In the genomic region with DNA sequence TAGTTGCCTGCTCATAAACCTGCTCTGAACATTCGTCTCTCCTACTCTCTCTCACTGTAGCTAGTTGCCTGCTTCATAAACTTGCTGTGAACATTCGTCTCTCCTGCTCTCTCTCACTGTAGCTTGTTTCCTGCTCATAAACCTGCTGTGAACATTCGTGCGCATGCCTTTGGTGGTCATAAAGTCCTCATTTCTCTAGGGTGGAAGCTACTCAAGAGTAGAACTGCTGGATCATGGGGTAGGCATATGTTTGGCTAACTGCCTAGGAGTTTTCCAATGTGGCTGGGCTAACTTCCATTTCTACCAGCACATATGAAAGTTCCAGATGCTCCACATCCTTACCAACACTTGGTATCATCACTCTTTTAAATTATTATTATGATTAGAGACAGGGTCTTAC, we compare ENCODE assay signal across 17 cellular contexts.
DNase-seq lines count a peak whose midpoint lies in the region; ATAC-seq, FAIRE-seq and TF ChIP-seq lines count a peak whose summit lies in the region.
"Had no signal": no experiment of that assay in that cellular context is flagged by ENCODE, and none has a peak within 500 bp of the region (broad histone marks: within the 10 kb centered on the region; RNA-seq: fewer than 3 reads in every experiment).

No MANE protein-coding gene starts in this region.

- no peak for TF ChIP-seq POLR2A in GM12878 (IDR thresholded peaks at IDR 0.05; ENCODE audit: low read depth, low read length)

- DNase-seq in GM04504 (ENCODE audit: low read depth) = peak; percentile 62
- no peak for DNase-seq in GM12878 (ENCODE audit: low read depth, low spot score)
- no peak for DNase-seq in naive thymus-derived CD4-positive, alpha-beta T cell
- DNase-seq in D721Med (ENCODE audit: insufficient read length, low spot score) = no peak
- DNase-seq in MV-4-11 (lab: John Stamatoyannopoulos, UW) = no peak
- DNase-seq: ACHN, GDM1, NCI-H1417, NCI-H1930, NCI-H226, NCI-H524 treated with DMSO at 0.1 percent for 48 hours had no signal

- SMC1A ChIA-PET in GM12878 (lab: Charles Lee; ENCODE audit: uncharacterized antibody, unreplicated experiment) = interaction anchor here (0.7 kb wide), 1 partner anchor 112 kb away, joined by 3 read pairs; no protein-coding TSS in a partner anchor

- WGBS in GM12878 (ENCODE audit: insufficient coverage, insufficient replicate concordance, low lambda C conversion rate, missing lambda C conversion rate) = 97% methylated on average over 4 of the region's 4 CpGs

- no peak overlapping the region for H3K4me3 ChIP-seq in BLaER1 treated with 17β-estradiol and CSF1 and Interleukin-3, amounts not matched to agents 10 nM and 100 nM
- H3K4me3 ChIP-seq in GM12878 = no peak overlapping the region
- H3K4me3 ChIP-seq in naive thymus-derived CD4-positive, alpha-beta T cell (ENCODE audit: low read length) = no peak overlapping the region
- H3K4me3 ChIP-seq: GM23338, K562, SJSA1 had no signal

- peaks cover 6 to 29% (median 12%) of the 10 kb centered on the region in 11 experiments; a peak in 16 of 22 replicates for H3K9me3 ChIP-seq in BLaER1 treated with 17β-estradiol and CSF1 and Interleukin-3, amounts not matched to agents 10 nM and 100 nM (replicated peaks in 1 of 11)
- no peaks in the 10 kb centered on the region for H3K9me3 ChIP-seq in GM12878 (replicated peaks; ENCODE audit: control insufficient read depth, insufficient read depth, low read length)
- no peaks in the 10 kb centered on the region for H3K9me3 ChIP-seq in naive thymus-derived CD4-positive, alpha-beta T cell (ENCODE audit: control insufficient read depth in 2 of 3, low read length in 3 of 3)
- H3K9me3 ChIP-seq: SJSA1 had no signal

- H3K9me3 Mint-ChIP-seq in naive thymus-derived CD4-positive, alpha-beta T cell = peaks cover 0 to 2% (median 0%) of the 10 kb centered on the region in 11 donors
- H3K9me3 Mint-ChIP-seq: GM23338 had no signal

- H4K20me1 ChIP-seq in BLaER1 treated with 17β-estradiol and CSF1 and Interleukin-3, amounts not matched to agents 10 nM and 100 nM = no peaks in the 10 kb centered on the region
- no peaks in the 10 kb centered on the region for H4K20me1 ChIP-seq in GM12878 (ENCODE audit: control insufficient read depth, insufficient read depth)

- H3K36me3 ChIP-seq in BLaER1 treated with 17β-estradiol and CSF1 and Interleukin-3, amounts not matched to agents 10 nM and 100 nM = peaks cover 27 to 72% (median 51%) of the 10 kb centered on the region in 11 experiments
- H3K36me3 ChIP-seq in GM12878 (ENCODE audit: control insufficient read depth in 2 of 2, insufficient read depth in 2 of 2, low read length in 1 of 2) = peaks cover 0 to 3% of the 10 kb centered on the region in 2 experiments; a peak in 1 of 4 replicates
- peaks cover 0 to 9% (median 4%) of the 10 kb centered on the region in 3 experiments for H3K36me3 ChIP-seq in naive thymus-derived CD4-positive, alpha-beta T cell (ENCODE audit: control insufficient read depth in 2 of 3, insufficient read depth in 3 of 3, low read length in 3 of 3)

- peak overlapping the region in 7 of 11 experiments; percentile 1 to 60 (median 41); a peak in 11 of 22 replicates for H3K27ac ChIP-seq in BLaER1 treated with 17β-estradiol and CSF1 and Interleukin-3, amounts not matched to agents 10 nM and 100 nM
- H3K27ac ChIP-seq in GM12878 (ENCODE audit: control insufficient read depth, insufficient read depth) = no peak overlapping the region
- no peak overlapping the region for H3K27ac ChIP-seq in naive thymus-derived CD4-positive, alpha-beta T cell (ENCODE audit: low read depth, low read length)
- H3K27ac ChIP-seq: SJSA1 had no signal

- no peak for TF ChIP-seq RAD21 in GM12878 (IDR thresholded peaks at IDR 0.05; ENCODE audit: insufficient read depth, low read depth, low read length)

- H3K4me1 Mint-ChIP-seq in naive thymus-derived CD4-positive, alpha-beta T cell = peaks cover 0 to 7% (median 0%) of the 10 kb centered on the region in 7 donors

- no peak overlapping the region for H3K9ac ChIP-seq in BLaER1 treated with 17β-estradiol and CSF1 and Interleukin-3, amounts not matched to agents 10 nM and 100 nM
- no peak overlapping the region for H3K9ac ChIP-seq in GM12878 (ENCODE audit: control insufficient read depth, insufficient read depth, low read length)

- H3K4me1 ChIP-seq in BLaER1 treated with 17β-estradiol and CSF1 and Interleukin-3, amounts not matched to agents 10 nM and 100 nM = peaks cover 5 to 66% (median 26%) of the 10 kb centered on the region in 10 experiments; a peak in 18 of 20 replicates
- H3K4me1 ChIP-seq in GM12878 (ENCODE audit: control insufficient read depth, insufficient read depth, low read length) = no peaks in the 10 kb centered on the region; the same call in 1 of the 2 replicates
- H3K4me1 ChIP-seq in naive thymus-derived CD4-positive, alpha-beta T cell (ENCODE audit: control insufficient read depth in 2 of 2, insufficient read depth in 2 of 2, low read length in 2 of 2) = no peaks in the 10 kb centered on the region

- H3K36me3 Mint-ChIP-seq in naive thymus-derived CD4-positive, alpha-beta T cell = peaks cover 0 to 43% (median 22%) of the 10 kb centered on the region in 5 donors

- in situ Hi-C loops in GM12878 (cut with MboI) = no loop called here

- no peaks in the 10 kb centered on the region for H3K27me3 Mint-ChIP-seq in naive thymus-derived CD4-positive, alpha-beta T cell

- H3K4me2 ChIP-seq in BLaER1 treated with 17β-estradiol and CSF1 and Interleukin-3, amounts not matched to agents 10 nM and 100 nM = no peak overlapping the region
- H3K4me2 ChIP-seq in GM12878 (ENCODE audit: control insufficient read depth, insufficient read depth) = no peak overlapping the region
- H3K4me2 ChIP-seq: GM23338 had no signal

- no peaks in the 10 kb centered on the region for H3K79me2 ChIP-seq in GM12878 (ENCODE audit: control insufficient read depth, insufficient read depth, low read length)

- no TSS peak for BruUV-seq in GM12878 (replicated peaks; lab: Mats Ljungman, UMichigan)

- intact Hi-C loops in GM12878 (cut with micrococcal nuclease; ENCODE audit: unreplicated experiment) = no loop called here
- intact Hi-C loops in naive thymus-derived CD4-positive, alpha-beta T cell (cut with micrococcal nuclease) = no loop called here

- no peak overlapping the region for H2AFZ ChIP-seq in GM12878 (ENCODE audit: control insufficient read depth, low read depth, low read length)
- H2AFZ ChIP-seq: GM23338 had no signal

- TF ChIP-seq CTCF in GM12878 (IDR thresholded peaks at IDR 0.05 in 2 of 3, conservative IDR thresholded peaks at IDR 0.05 in 1 of 3; ENCODE audit: control insufficient read depth in 2 of 3, extremely low read depth in 1 of 3, insufficient read depth in 1 of 3, low read depth in 3 of 3, low read length in 3 of 3) = no peak
- TF ChIP-seq CTCF in D721Med (IDR thresholded peaks at IDR 0.05; ENCODE audit: insufficient read depth, missing control alignments) = no peak

- ATAC-seq in GM12878 (no peak), GM21360 (IDR thresholded peaks at IDR 0.05; ENCODE audit: unreplicated experiment) (no peak)
- no peak for ATAC-seq in naive thymus-derived CD4-positive, alpha-beta T cell
- ATAC-seq: GM23338, K562 had no signal

- H3K27ac Mint-ChIP-seq in naive thymus-derived CD4-positive, alpha-beta T cell = peak overlapping the region in 5 of 9 donors; percentile 0 to 33 (median 16)
- H3K27ac Mint-ChIP-seq: GM23338 had no signal

- peak; percentile 13 for FAIRE-seq in GM12878 (lab: Jason Lieb, UNC)
- no peak for FAIRE-seq in D721Med (lab: Jason Lieb, UNC)
- FAIRE-seq: GM18507, K562 had no signal

- POLR2A ChIA-PET in GM12878 (lab: Charles Lee) = no interaction called here
- POLR2A ChIA-PET in naive thymus-derived CD4-positive, alpha-beta T cell (lab: Charles Lee) = no interaction called here

- CTCF ChIA-PET in GM12878 (lab: Yijun Ruan, JAX) = interaction anchor here (1.3 to 1.9 kb wide), 2 partner anchors 12 to 115 kb away, joined by 3 to 7 read pairs; no protein-coding TSS in a partner anchor
- CTCF ChIA-PET in naive thymus-derived CD4-positive, alpha-beta T cell (lab: Charles Lee) = interaction anchor here (0.7 kb wide), 1 partner anchor 12 kb away, joined by 3 read pairs; no protein-coding TSS in a partner anchor

- no peak overlapping the region for H3K4me3 Mint-ChIP-seq in naive thymus-derived CD4-positive, alpha-beta T cell
- H3K4me3 Mint-ChIP-seq: GM23338 had no signal

- no peak for TF ChIP-seq EP300 in GM12878 (IDR thresholded peaks at IDR 0.05; ENCODE audit: borderline replicate concordance in 1 of 2, control insufficient read depth in 1 of 2, low read depth in 2 of 2, low read length in 2 of 2)

- no peaks in the 10 kb centered on the region for H3K27me3 ChIP-seq in BLaER1 treated with 17β-estradiol and CSF1 and Interleukin-3, amounts not matched to agents 10 nM and 100 nM
- no peaks in the 10 kb centered on the region for H3K27me3 ChIP-seq in GM12878 (replicated peaks in 1 of 2; ENCODE audit: control insufficient read depth in 2 of 2, insufficient read depth in 2 of 2, low read length in 1 of 2)
- H3K27me3 ChIP-seq in naive thymus-derived CD4-positive, alpha-beta T cell (ENCODE audit: control insufficient read depth in 2 of 2, insufficient read depth in 2 of 2, low read length in 2 of 2) = no peaks in the 10 kb centered on the region
- H3K27me3 ChIP-seq: SJSA1 had no signal

- RAD21 ChIA-PET in GM12878 (lab: Charles Lee; ENCODE audit: unreplicated experiment) = interaction anchor here (1.0 kb wide), 1 partner anchor 115 kb away, joined by 3 read pairs; no protein-coding TSS in a partner anchor

TF ChIP-seq in GM12878, 131 proteins besides CTCF, POLR2A, EP300 and RAD21 (continues in another document):
- no peak for TF ChIP-seq MXI1 (IDR thresholded peaks at IDR 0.05; ENCODE audit: low read depth, low read length)
- no peak for TF ChIP-seq MTA3 (IDR thresholded peaks at IDR 0.05; ENCODE audit: borderline replicate concordance, low read length)
- TF ChIP-seq ZZZ3 (IDR thresholded peaks at IDR 0.05; ENCODE audit: control insufficient read depth, insufficient read length, low read depth) = no peak
- no peak for TF ChIP-seq SUZ12 (IDR thresholded peaks at IDR 0.05; ENCODE audit: unreplicated experiment)

Comparison
In these comparisons a context has a peak if more than half of its experiments do, and no peak if none do; other contexts are left out.
1. H3K27ac ChIP-seq: peak in BLaER1 treated with 17β-estradiol and CSF1 and Interleukin-3, amounts not matched to agents 10 nM and 100 nM (7 of 11); none in GM12878 (single experiment) and naive thymus-derived CD4-positive, alpha-beta T cell (single experiment).